Comparison of ENCODE assay signal across 1 cellular context in genomic region chr14:87690076-87690661, GRCh38.
TF ChIP-seq lines count a peak whose summit lies in the region.

No MANE protein-coding gene starts in this region.

TF ChIP-seq in GM23338, 12 proteins besides CTCF, POLR2A, EP300 and RAD21 (continued from another document):
- TF ChIP-seq ZNF462 (CRISPR knock-in tag; IDR thresholded peaks at IDR 0.05) (no peak), REST (IDR thresholded peaks at IDR 0.05; ENCODE audit: unreplicated experiment) (no peak)
